12 cellular contexts compared by ENCODE assay signal in genomic region chr2:113202305-113203216, GRCh38. TPM values are rescaled to one million over a fixed set of nuclear protein-coding genes. Genes with fewer than 3 reads are reported as not detected.
DNase-seq lines count a peak whose midpoint lies in the region; ATAC-seq and TF ChIP-seq lines count a peak whose summit lies in the region.
"Had no signal": no experiment of that assay in that cellular context is flagged by ENCODE, and none has a peak within 500 bp of the region (broad histone marks: within the 10 kb centered on the region; RNA-seq: fewer than 3 reads in every experiment).

No MANE protein-coding gene starts in this region.

- peaks cover 11% of the 10 kb centered on the region for H3K36me3 Mint-ChIP-seq in activated naive CD8-positive, alpha-beta T cell treated with anti-CD3 and anti-CD28 coated beads for 36 hours
- peaks cover 6% of the 10 kb centered on the region for H3K36me3 Mint-ChIP-seq in memory B cell

- TF ChIP-seq POLR2A in gastrocnemius medialis (IDR thresholded peaks at IDR 0.05), result no peak

- no peaks in the 10 kb centered on the region for H3K9me3 ChIP-seq in A673 (ENCODE audit: low read depth, low read length, poor library complexity, severe bottlenecking)
- H3K9me3 ChIP-seq in gastrocnemius medialis, result no peaks in the 10 kb centered on the region
- H3K9me3 ChIP-seq in PC-3 (ENCODE audit: low read length), result no peaks in the 10 kb centered on the region
- H3K9me3 ChIP-seq: body of pancreas, left lung, right atrium auricular region, SJSA1 had no signal

- H4K20me1 ChIP-seq in PC-3 (ENCODE audit: low read length), result no peaks in the 10 kb centered on the region

- BruUV-seq in A673 (replicated peaks; lab: Mats Ljungman, UMichigan) (no TSS peak), PC-3 (replicated peaks; lab: Mats Ljungman, UMichigan) (no TSS peak)

- H3K27me3 ChIP-seq in A673 (replicated peaks; ENCODE audit: insufficient read depth, low read depth, low read length, poor library complexity) (no peaks in the 10 kb centered on the region), gastrocnemius medialis (no peaks in the 10 kb centered on the region), PC-3 (ENCODE audit: low read length) (no peaks in the 10 kb centered on the region)
- H3K27me3 ChIP-seq: body of pancreas, left lung, right atrium auricular region, SJSA1 had no signal

- H3K9ac ChIP-seq in PC-3 (ENCODE audit: low read length), result no peak overlapping the region

- peaks cover 13% of the 10 kb centered on the region for H3K4me1 ChIP-seq in A673 (ENCODE audit: insufficient read depth, low read length, poor library complexity, severe bottlenecking)
- H3K4me1 ChIP-seq in gastrocnemius medialis, result peaks cover 0 to 3% of the 10 kb centered on the region in 2 donors
- H3K4me1 ChIP-seq in PC-3 (ENCODE audit: insufficient read depth, low read length), result peaks cover 18% of the 10 kb centered on the region

- in situ Hi-C loops in gastrocnemius medialis (cut with MboI; ENCODE audit: low sequenced_read_pairs in 4 of 4), result no loop called here

- peak overlapping the region; percentile 34 for H3K27ac Mint-ChIP-seq in activated naive CD8-positive, alpha-beta T cell treated with anti-CD3 and anti-CD28 coated beads for 36 hours
- H3K27ac Mint-ChIP-seq in memory B cell, result peak overlapping the region; percentile 76

- H3K4me1 Mint-ChIP-seq in activated naive CD8-positive, alpha-beta T cell treated with anti-CD3 and anti-CD28 coated beads for 36 hours, result peaks cover 16% of the 10 kb centered on the region
- peaks cover 23% of the 10 kb centered on the region for H3K4me1 Mint-ChIP-seq in memory B cell

- intact Hi-C loops in A673 (cut with micrococcal nuclease; ENCODE audit: unreplicated experiment), result loop anchor here (5.0 to 10.0 kb wide), 2 partner anchors 65 to 82 kb away; no protein-coding TSS in a partner anchor
- intact Hi-C loops in gastrocnemius medialis (cut with DNase I; ENCODE audit: low total_unique reads), result loop anchor here (5.0 to 10.0 kb wide), 2 partner anchors 45 to 82 kb away; no protein-coding TSS in a partner anchor
- intact Hi-C loops in PC-3 (cut with micrococcal nuclease), result no loop called here

- H3K4me2 ChIP-seq in PC-3 (ENCODE audit: low read length), result no peak overlapping the region

- POLR2A ChIA-PET in A673 (lab: Charles Lee; ENCODE audit: low non-redundant PET), result no interaction called here
- POLR2A ChIA-PET in PC-3 (lab: Charles Lee; ENCODE audit: unreplicated experiment), result interaction anchor here (0.7 kb wide), 1 partner anchor 44 kb away, joined by 19 read pairs; no protein-coding TSS in a partner anchor

- H3K4me3 Mint-ChIP-seq in activated naive CD8-positive, alpha-beta T cell treated with anti-CD3 and anti-CD28 coated beads for 36 hours, result no peak overlapping the region
- no peak overlapping the region for H3K4me3 Mint-ChIP-seq in memory B cell

- peak; percentile 71 for DNase-seq in A673 (ENCODE audit: low spot score)
- DNase-seq in ELF-1 (ENCODE audit: low read depth, low spot score), result peak; percentile 24
- DNase-seq in activated naive CD8-positive, alpha-beta T cell treated with anti-CD3 and anti-CD28 coated beads for 36 hours, result no peak
- no peak for DNase-seq in memory B cell (ENCODE audit: low spot score in 2 of 2)
- no peak for DNase-seq in activated CD4-positive, CD25-positive, alpha-beta regulatory T cell treated with anti-CD3 and anti-CD28 coated beads, Interleukin-2, amount 50 U/mL, for 72 hours
- no peak for DNase-seq in gastrocnemius medialis
- DNase-seq in PC-3, result no peak
- DNase-seq: body of pancreas had no signal

- peak overlapping the region; percentile 28 for H3K27ac ChIP-seq in A673 (ENCODE audit: low read depth, low read length, poor library complexity, severe bottlenecking)
- no peak overlapping the region for H3K27ac ChIP-seq in gastrocnemius medialis
- no peak overlapping the region for H3K27ac ChIP-seq in PC-3 (ENCODE audit: low read length)
- H3K27ac ChIP-seq: body of pancreas, left lung, right atrium auricular region, SJSA1 had no signal

- H3F3A ChIP-seq in PC-3 (ENCODE audit: low read length, unreplicated experiment), result no peaks in the 10 kb centered on the region

- H3K36me3 ChIP-seq in A673 (ENCODE audit: insufficient read depth, low read length, poor library complexity, severe bottlenecking) (no peaks in the 10 kb centered on the region), gastrocnemius medialis (no peaks in the 10 kb centered on the region), PC-3 (ENCODE audit: low read depth, low read length) (no peaks in the 10 kb centered on the region; the same call in 1 of the 2 replicates)
- H3K36me3 ChIP-seq: right atrium auricular region, SJSA1 had no signal

- H3K9me2 ChIP-seq in PC-3 (replicated peaks; ENCODE audit: low read length), result no peaks in the 10 kb centered on the region

- TF ChIP-seq CTCF in A673 (conservative IDR thresholded peaks at IDR 0.05; ENCODE audit: low read depth, low read length) (0 out of 2 replicates have a peak, but pooled peaks have one; percentile 26), gastrocnemius medialis (IDR thresholded peaks at IDR 0.05 in 4 of 5, conservative IDR thresholded peaks at IDR 0.05 in 1 of 5) (no peak), PC-3 (conservative IDR thresholded peaks at IDR 0.05; ENCODE audit: low read depth, low read length) (no peak)

- no peak overlapping the region for H2AFZ ChIP-seq in PC-3 (ENCODE audit: low read length)

- CTCF ChIA-PET in A673 (lab: Charles Lee), result interaction anchor here (0.7 to 1.9 kb wide), 3 partner anchors 10 to 122 kb away, joined by 3 to 5 read pairs (median 4); no protein-coding TSS in a partner anchor
- CTCF ChIA-PET in PC-3 (lab: Charles Lee), result interaction anchor here (2.0 kb wide), 1 partner anchor 38 kb away, joined by 10 read pairs; no protein-coding TSS in a partner anchor

- peaks cover 25% of the 10 kb centered on the region for H3K79me2 ChIP-seq in PC-3 (ENCODE audit: low read length)

- H3K27me3 Mint-ChIP-seq in activated naive CD8-positive, alpha-beta T cell treated with anti-CD3 and anti-CD28 coated beads for 36 hours, result no peaks in the 10 kb centered on the region
- no peaks in the 10 kb centered on the region for H3K27me3 Mint-ChIP-seq in memory B cell

- H3K4me3 ChIP-seq in A673 (ENCODE audit: low read depth, low read length, poor library complexity, severe bottlenecking) (no peak overlapping the region), gastrocnemius medialis (no peak overlapping the region), PC-3 (ENCODE audit: low read length) (no peak overlapping the region)
- H3K4me3 ChIP-seq: body of pancreas, left lung, right atrium auricular region, SJSA1 had no signal

- ATAC-seq in memory B cell (ENCODE audit: low read depth) (no peak), HG02642 (IDR thresholded peaks at IDR 0.05; ENCODE audit: poor library complexity, unreplicated experiment) (no peak), gastrocnemius medialis (no peak), PC-3 (no peak)
- ATAC-seq: body of pancreas, left lung had no signal

- no peaks in the 10 kb centered on the region for H3K9me3 Mint-ChIP-seq in activated naive CD8-positive, alpha-beta T cell treated with anti-CD3 and anti-CD28 coated beads for 36 hours
- H3K9me3 Mint-ChIP-seq in memory B cell, result no peaks in the 10 kb centered on the region

RNA-seq across cellular contexts. Expression of gene PSD4, which starts 28.8 kb away (rescaled TPM):
- total RNA-seq in A673 (2021) (0.60 and 1.8 TPM in 2 replicates), gastrocnemius medialis (1 to 10 TPM in 3 of 4 donors, under 1 TPM in 1; 0.32 to 1.3 (median 1.2) TPM), PC-3 (2014; rRNA removed) (46.6 and 60.3 TPM in 2 replicates)
- 100 to 1,000 TPM; 194 to 198 TPM for total RNA-seq in activated naive CD8-positive, alpha-beta T cell treated with anti-CD3 and anti-CD28 coated beads for 36 hours

Comparison
In these comparisons a context has a peak if more than half of its experiments do, and no peak if none do; other contexts are left out.
1. DNase-seq: peak in A673 (single experiment) and ELF-1 (single experiment); none in activated naive CD8-positive, alpha-beta T cell treated with anti-CD3 and anti-CD28 coated beads for 36 hours (single experiment), memory B cell (0 of 2), activated CD4-positive, CD25-positive, alpha-beta regulatory T cell treated with anti-CD3 and anti-CD28 coated beads, Interleukin-2, amount 50 U/mL, for 72 hours (single experiment), gastrocnemius medialis (0 of 2) and PC-3 (single experiment).
2. RNA of gene PSD4, which starts 28.8 kb away (total RNA-seq): 194 to 198 TPM in activated naive CD8-positive, alpha-beta T cell treated with anti-CD3 and anti-CD28 coated beads for 36 hours and 46.6 to 60.3 TPM in PC-3; 0.32 to 1.3 TPM in gastrocnemius medialis and 0.60 to 1.8 TPM in A673; every median in the first group is over 10 times any median in the second.